17 cellular contexts compared by ENCODE assay signal in the genomic region with DNA sequence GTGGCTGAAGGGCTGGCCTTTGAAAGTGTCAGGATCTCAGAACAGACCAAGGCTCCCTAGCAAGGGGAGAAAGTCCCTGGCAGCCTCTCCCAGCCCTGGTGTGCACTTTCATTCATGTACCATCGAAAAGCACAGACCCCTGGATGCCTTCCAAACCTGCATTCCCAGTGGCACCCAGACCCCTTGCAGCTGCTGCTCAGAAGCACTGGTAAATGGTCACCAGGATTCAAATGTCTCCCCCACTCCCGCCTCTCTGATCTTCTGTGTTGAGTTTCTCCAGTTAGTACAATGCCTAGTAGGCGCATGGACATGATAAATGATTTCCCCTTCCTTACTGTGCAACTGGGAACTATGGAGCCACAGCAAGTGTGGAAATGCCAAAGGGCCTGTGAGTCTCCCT.
DNase-seq lines count a peak whose midpoint lies in the region; ATAC-seq and TF ChIP-seq lines count a peak whose summit lies in the region.
"Had no signal": no experiment of that assay in that cellular context is flagged by ENCODE, and none has a peak within 500 bp of the region (broad histone marks: within the 10 kb centered on the region; RNA-seq: fewer than 3 reads in every experiment).

No MANE protein-coding gene starts in this region.

- TF ChIP-seq CTCF in Panc1 (IDR thresholded peaks at IDR 0.05): no peak
- TF ChIP-seq CTCF in chondrocyte (IDR thresholded peaks at IDR 0.05): no peak
- no peak for TF ChIP-seq CTCF in vagina (IDR thresholded peaks at IDR 0.05)

- H3K27ac ChIP-seq in ACC112 (ENCODE audit: low read depth, low read length): peak overlapping the region; percentile 81
- peak overlapping the region; percentile 48; the same call in 1 of the 2 replicates for H3K27ac ChIP-seq in Panc1 (ENCODE audit: low read length)
- peak overlapping the region; percentile 26 for H3K27ac ChIP-seq in muscle layer of colon (ENCODE audit: low read depth, low read length)
- no peak overlapping the region for H3K27ac ChIP-seq in vagina

- no peak overlapping the region for H2AFZ ChIP-seq in ACC112 (ENCODE audit: low read length, unreplicated experiment)

- intact Hi-C loops in Panc1 (cut with micrococcal nuclease; ENCODE audit: unreplicated experiment): no loop called here
- intact Hi-C loops in vagina (cut with DNase I): no loop called here

- H3K36me3 ChIP-seq in ACC112 (ENCODE audit: insufficient read depth, low read length) (no peaks in the 10 kb centered on the region), Panc1 (ENCODE audit: control insufficient read depth, insufficient read depth, low read length) (no peaks in the 10 kb centered on the region), muscle layer of colon (ENCODE audit: insufficient read depth, low read length) (no peaks in the 10 kb centered on the region), vagina (no peaks in the 10 kb centered on the region)

- POLR2A ChIA-PET in Panc1 (lab: Charles Lee): no interaction called here

- no peaks in the 10 kb centered on the region for H3K9me3 Mint-ChIP-seq in chondrocyte (ENCODE audit: low read depth)
- H3K9me3 Mint-ChIP-seq: activated naive CD4-positive, alpha-beta T cell treated with anti-CD3 and anti-CD28 coated beads, Interleukin-2, amount 50 U/mL, for 24 hours had no signal

- H3K79me2 ChIP-seq in ACC112 (ENCODE audit: control insufficient read depth, insufficient read depth, low read length, unreplicated experiment): peaks cover 23% of the 10 kb centered on the region

- H3K27me3 Mint-ChIP-seq in chondrocyte (ENCODE audit: low read depth): no peaks in the 10 kb centered on the region
- H3K27me3 Mint-ChIP-seq: activated CD4-positive, alpha-beta T cell treated with anti-CD3 and anti-CD28 coated beads for 36 hours; activated naive CD4-positive, alpha-beta T cell treated with anti-CD3 and anti-CD28 coated beads, Interleukin-2, amount 50 U/mL, for 24 hours had no signal

- H3K9me3 ChIP-seq in Panc1 (ENCODE audit: control insufficient read depth, insufficient read depth, low read depth, low read length) (no peaks in the 10 kb centered on the region), muscle layer of colon (ENCODE audit: low read length) (no peaks in the 10 kb centered on the region), vagina (no peaks in the 10 kb centered on the region)

- peaks cover 89% of the 10 kb centered on the region for H3K4me1 Mint-ChIP-seq in chondrocyte (ENCODE audit: low read depth)
- H3K4me1 Mint-ChIP-seq: activated CD4-positive, alpha-beta T cell treated with anti-CD3 and anti-CD28 coated beads for 36 hours; activated naive CD4-positive, alpha-beta T cell treated with anti-CD3 and anti-CD28 coated beads, Interleukin-2, amount 50 U/mL, for 24 hours; naive thymus-derived CD4-positive, alpha-beta T cell had no signal

- H3K4me3 ChIP-seq in ACC112 (ENCODE audit: low read depth, low read length): peak overlapping the region; percentile 47; the same call in 1 of the 2 replicates
- H3K4me3 ChIP-seq in Panc1 (ENCODE audit: low read depth in 2 of 2, low read length in 2 of 2): no peak overlapping the region
- no peak overlapping the region for H3K4me3 ChIP-seq in muscle layer of colon (ENCODE audit: low read depth in 1 of 2, low read length in 2 of 2)
- H3K4me3 ChIP-seq in vagina: no peak overlapping the region

- H3K36me3 Mint-ChIP-seq in chondrocyte (ENCODE audit: low read depth): peaks cover 4% of the 10 kb centered on the region
- H3K36me3 Mint-ChIP-seq: activated naive CD4-positive, alpha-beta T cell treated with anti-CD3 and anti-CD28 coated beads, Interleukin-2, amount 50 U/mL, for 24 hours; naive thymus-derived CD4-positive, alpha-beta T cell had no signal

- DNase-seq in Panc1 (ENCODE audit: low read depth, low spot score) (no peak), chondrocyte (ENCODE audit: low spot score) (no peak), AG20443 (ENCODE audit: low spot score) (no peak), vagina (ENCODE audit: extremely low spot score in 2 of 2) (no peak), amniotic stem cell (lab: John Stamatoyannopoulos, UW) (no peak), COLO668 (lab: John Stamatoyannopoulos, UW; ENCODE audit: unreplicated experiment) (no peak)
- DNase-seq: activated CD4-positive, alpha-beta T cell treated with anti-CD3 and anti-CD28 coated beads for 36 hours; GF-D8; MM.1S; naive thymus-derived CD4-positive, alpha-beta T cell; NCI-H1930; NCI-H510A treated with DMSO at 0.1 percent for 48 hours; stimulated activated CD4-positive, alpha-beta T cell treated with anti-CD3 and anti-CD28 coated beads, Interleukin-2, amount 100 ng/mL, for 24 hours; stimulated activated CD8-positive, alpha-beta memory T cell treated with anti-CD3 and anti-CD28 coated beads, Interleukin-4, amount 100 ng/mL, for 48 hours had no signal

- H3K27me3 ChIP-seq in ACC112 (ENCODE audit: insufficient read depth, low read length): no peaks in the 10 kb centered on the region
- no peaks in the 10 kb centered on the region for H3K27me3 ChIP-seq in Panc1 (ENCODE audit: control insufficient read depth, insufficient read depth, low read length)
- H3K27me3 ChIP-seq in muscle layer of colon (ENCODE audit: control insufficient read depth in 1 of 2, insufficient read depth in 2 of 2, low read length in 2 of 2): no peaks in the 10 kb centered on the region
- H3K27me3 ChIP-seq in vagina: no peaks in the 10 kb centered on the region

- peak overlapping the region; percentile 97 for H3K27ac Mint-ChIP-seq in chondrocyte (ENCODE audit: unreplicated experiment)
- H3K27ac Mint-ChIP-seq: activated CD4-positive, alpha-beta T cell treated with anti-CD3 and anti-CD28 coated beads for 36 hours; activated naive CD4-positive, alpha-beta T cell treated with anti-CD3 and anti-CD28 coated beads, Interleukin-2, amount 50 U/mL, for 24 hours; naive thymus-derived CD4-positive, alpha-beta T cell had no signal

- H3K4me1 ChIP-seq in ACC112 (ENCODE audit: control insufficient read depth, insufficient read depth, low read length, unreplicated experiment) (peaks cover 61% of the 10 kb centered on the region), Panc1 (ENCODE audit: control insufficient read depth, insufficient read depth, low read length) (peaks cover 30% of the 10 kb centered on the region), muscle layer of colon (ENCODE audit: insufficient read depth, low read length) (peaks cover 40% of the 10 kb centered on the region), vagina (peaks cover 63% of the 10 kb centered on the region)

- no peak overlapping the region for H3K9ac ChIP-seq in muscle layer of colon (ENCODE audit: low read length)

- no TSS peak for BruUV-seq in Panc1 (replicated peaks; lab: Mats Ljungman, UMichigan)

- in situ Hi-C loops in Panc1 (cut with HindIII; ENCODE audit: low pct_unique_long_range_greater_than_20kb, low sequenced_read_pairs): no loop called here

- ATAC-seq in Panc1: peak; percentile 3; the same call in 1 of the 2 replicates
- ATAC-seq: activated CD4-positive, alpha-beta T cell treated with anti-CD3 and anti-CD28 coated beads for 36 hours; naive thymus-derived CD4-positive, alpha-beta T cell had no signal

- no peak for TF ChIP-seq POLR2A in vagina (IDR thresholded peaks at IDR 0.05)

- CTCF ChIA-PET in Panc1 (lab: Charles Lee): no interaction called here

- no peak overlapping the region for H3K4me3 Mint-ChIP-seq in chondrocyte (ENCODE audit: unreplicated experiment)
- H3K4me3 Mint-ChIP-seq: activated CD4-positive, alpha-beta T cell treated with anti-CD3 and anti-CD28 coated beads for 36 hours; activated naive CD4-positive, alpha-beta T cell treated with anti-CD3 and anti-CD28 coated beads, Interleukin-2, amount 50 U/mL, for 24 hours; naive thymus-derived CD4-positive, alpha-beta T cell had no signal
